In the genomic region with DNA sequence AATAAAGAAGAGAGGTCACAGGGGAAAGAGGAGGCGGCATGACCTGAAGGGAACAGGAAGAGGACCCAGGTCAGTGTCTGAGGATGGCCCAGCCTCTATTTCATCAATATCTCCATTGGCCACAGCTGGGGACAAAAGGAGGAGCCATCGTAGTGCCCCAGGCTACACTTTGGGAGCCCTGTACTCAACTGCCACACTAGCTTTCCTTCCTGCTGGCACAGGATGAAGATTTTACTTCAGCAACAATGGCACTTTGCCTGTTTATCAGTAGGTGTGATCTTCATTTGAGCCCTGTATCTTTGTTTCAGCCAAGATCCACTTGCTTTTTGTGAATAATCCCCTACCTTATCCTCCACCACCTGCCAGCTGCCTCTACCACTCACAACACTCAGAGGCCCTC, we compare ENCODE assay signal across 26 cellular contexts. TPM values are rescaled to one million over a fixed set of nuclear protein-coding genes. Genes with fewer than 3 reads are reported as not detected.
"Had no signal": no experiment of that assay in that cellular context is flagged by ENCODE, and none has a peak within 500 bp of the region (broad histone marks: within the 10 kb centered on the region; RNA-seq: fewer than 3 reads in every experiment).

No MANE protein-coding gene starts in this region.

- H3K36me3 ChIP-seq: esophagus squamous epithelium, heart right ventricle, lower lobe of right lung, spleen, tibial nerve had no signal

- H3K27me3 ChIP-seq: esophagus squamous epithelium, heart right ventricle, spleen had no signal

- H3K27ac ChIP-seq: epithelial cell of prostate, esophagus squamous epithelium, heart right ventricle, lower lobe of right lung, spleen, tibial nerve had no signal

- DNase-seq: activated CD4-positive, alpha-beta memory T cell treated with anti-CD3 and anti-CD28 coated beads, Interleukin-2, amount 10 ng/mL, durations not matched to agents 7 days and 5 days; activated CD4-positive, alpha-beta T cell treated with anti-CD3 and anti-CD28 coated beads for 1 hour; activated CD4-positive, alpha-beta T cell treated with anti-CD3 and anti-CD28 coated beads, Interleukin-2, amount 10 ng/mL, durations not matched to agents 7 days and 5 days; activated CD8-positive, alpha-beta memory T cell treated with anti-CD3 and anti-CD28 coated beads, Interleukin-2, amount 50 U/mL, for 48 hours; activated gamma-delta T cell; activated naive CD4-positive, alpha-beta T cell treated with anti-CD3 and anti-CD28 coated beads, Interleukin-2, amount 10 ng/mL, durations not matched to agents 7 days and 5 days; activated T-cell treated with anti-CD3 and anti-CD28 coated beads, Interleukin-2, amount 50 U/mL, for 24 hours; amniotic stem cell; caudate nucleus; dermis blood vessel endothelial cell; effector CD4-positive, alpha-beta T cell; esophagus squamous epithelium; foreskin melanocyte; heart right ventricle; kidney glomerular epithelial cell; lower lobe of right lung; mesenchymal stem cell; natural killer cell; posterior cingulate gyrus; right cardiac atrium; spleen; stimulated activated naive CD4-positive, alpha-beta T cell treated with Interleukin-2 at 50 U/mL for 16 hours; T1000 had no signal

- H3K4me1 ChIP-seq: esophagus squamous epithelium, spleen had no signal

- H3K9me3 ChIP-seq: esophagus squamous epithelium, lower lobe of right lung, tibial nerve had no signal

- H3K4me3 ChIP-seq: esophagus squamous epithelium, heart right ventricle, lower lobe of right lung, spleen, tibial nerve had no signal

RNA-seq across cellular contexts. Expression of a gene that starts 35.4 kb away (rescaled TPM):
- total RNA-seq: mononuclear cell had no signal
